8 cellular contexts compared by ENCODE assay signal in the genomic region with DNA sequence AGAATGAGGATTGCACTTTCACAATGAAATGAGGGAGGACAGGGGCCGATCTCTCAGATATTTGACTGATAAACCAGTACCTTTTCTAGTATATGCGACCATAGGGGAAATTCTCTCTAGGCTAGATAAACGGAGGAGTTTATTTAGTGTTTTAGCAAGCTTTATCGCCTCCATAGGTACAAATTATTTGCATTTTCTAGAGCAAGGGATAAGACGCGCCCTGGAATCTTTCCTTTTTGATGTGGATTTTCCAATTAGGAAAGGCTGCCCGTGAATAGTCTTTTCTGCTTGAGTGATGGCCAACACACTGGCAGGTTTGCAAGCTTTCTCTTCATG.
DNase-seq lines count a peak whose midpoint lies in the region; ATAC-seq and TF ChIP-seq lines count a peak whose summit lies in the region.

No MANE protein-coding gene starts in this region.

- H3K4me1 ChIP-seq in BLaER1 (peaks cover 13% of the 10 kb centered on the region), KMS-11 (ENCODE audit: low read depth, poor library complexity, severe bottlenecking) (peaks cover 9% of the 10 kb centered on the region)

- DNase-seq in C1 segment of cervical spinal cord (lab: John Stamatoyannopoulos, UW): no peak
- DNase-seq in stimulated activated CD8-positive, alpha-beta memory T cell treated with anti-CD3 and anti-CD28 coated beads, Interleukin-4, amount 100 ng/mL, for 48 hours: no peak

- peak overlapping the region; percentile 82 for H2AFZ ChIP-seq in KMS-11 (ENCODE audit: low read depth)

- peak overlapping the region; percentile 74 for H3K4me3 ChIP-seq in BLaER1
- H3K4me3 ChIP-seq in KMS-11 (IDR thresholded peaks at IDR 0.05; ENCODE audit: insufficient read depth, low read depth, low read length): peak overlapping the region; percentile 6

- H3K9ac ChIP-seq in BLaER1: peak overlapping the region; percentile 87
- H3K9ac ChIP-seq in KMS-11: no peak overlapping the region

- peak overlapping the region; percentile 87 for H3K4me2 ChIP-seq in BLaER1
- H3K4me2 ChIP-seq in KMS-11: peak overlapping the region; percentile 60

- H3K9me3 ChIP-seq in BLaER1: no peaks in the 10 kb centered on the region

- H3K27ac ChIP-seq in BLaER1 (peak overlapping the region; percentile 64), KMS-11 (no peak overlapping the region), cingulate gyrus (ENCODE audit: low read depth, low read length) (peak overlapping the region; percentile 91)

- H3K9me3 Mint-ChIP-seq in nephron: no peaks in the 10 kb centered on the region

- no peaks in the 10 kb centered on the region for H3K27me3 Mint-ChIP-seq in nephron (ENCODE audit: low read depth)

- H4K20me1 ChIP-seq in BLaER1: no peaks in the 10 kb centered on the region
- H4K20me1 ChIP-seq in KMS-11 (ENCODE audit: insufficient read depth): no peaks in the 10 kb centered on the region

- TF ChIP-seq CTCF in KMS-11 (conservative IDR thresholded peaks at IDR 0.05; ENCODE audit: low read depth, low read length): no peak
- TF ChIP-seq CTCF in nephron (IDR thresholded peaks at IDR 0.05; ENCODE audit: unreplicated experiment in 3 of 3): no peak

- H3K36me3 ChIP-seq in BLaER1 (0 out of 2 replicates have a peak, but pooled peaks cover 8% of the 10 kb centered on the region), KMS-11 (ENCODE audit: insufficient read depth) (no peaks in the 10 kb centered on the region)

- peaks cover 12% of the 10 kb centered on the region for H3K4me1 Mint-ChIP-seq in nephron

- no peaks in the 10 kb centered on the region for H3K36me3 Mint-ChIP-seq in nephron (ENCODE audit: low read depth)

- ATAC-seq in GM18907 (IDR thresholded peaks at IDR 0.05; ENCODE audit: unreplicated experiment) (no peak), HG03095 (IDR thresholded peaks at IDR 0.05; ENCODE audit: unreplicated experiment) (no peak)

- peak overlapping the region; percentile 60 to 95 (median 94) for H3K27ac Mint-ChIP-seq in nephron

- H3K27me3 ChIP-seq in BLaER1 (no peaks in the 10 kb centered on the region), KMS-11 (ENCODE audit: insufficient read depth, low read depth) (no peaks in the 10 kb centered on the region)

- H3K79me2 ChIP-seq in KMS-11 (ENCODE audit: insufficient read depth, low read depth): no peaks in the 10 kb centered on the region

- peak overlapping the region; percentile 96 to 98 (median 98) for H3K4me3 Mint-ChIP-seq in nephron
